In genomic region chr5:134224905-134225779, GRCh38 we compare ENCODE assay signal across 8 cellular contexts. TPM values are rescaled to one million over a fixed set of nuclear protein-coding genes. Genes with fewer than 3 reads are reported as not detected.
DNase-seq lines count a peak whose midpoint lies in the region; ATAC-seq and TF ChIP-seq lines count a peak whose summit lies in the region.

No MANE protein-coding gene starts in this region.

- ATAC-seq in GM19463 (IDR thresholded peaks at IDR 0.05; ENCODE audit: unreplicated experiment) (peak; percentile 28), Right ventricle myocardium superior (ENCODE audit: poor library complexity) (peak; percentile 50)

- H3K27ac ChIP-seq in parathyroid adenoma (peak overlapping the region; percentile 99), tibial artery (peak overlapping the region; percentile 99)

- no peaks in the 10 kb centered on the region for H3K27me3 Mint-ChIP-seq in activated naive CD8-positive, alpha-beta T cell treated with anti-CD3 and anti-CD28 coated beads for 36 hours

- DNase-seq in COR-L47 (lab: John Stamatoyannopoulos, UW) (peak; percentile 60), HK-2 (ENCODE audit: unreplicated experiment) (peak; percentile 53), SK-N-DZ (ENCODE audit: low spot score) (peak; percentile 79), Right ventricle myocardium superior (peak; percentile 72), tibial artery (peak; percentile 48 to 77)
- DNase-seq in activated naive CD8-positive, alpha-beta T cell treated with anti-CD3 and anti-CD28 coated beads for 36 hours, result peak; percentile 81

- peak overlapping the region; percentile 99 for H3K9ac ChIP-seq in parathyroid adenoma

- no peaks in the 10 kb centered on the region for H3K27me3 ChIP-seq in parathyroid adenoma (ENCODE audit: control insufficient read depth, insufficient read depth, low read length)
- H3K27me3 ChIP-seq in tibial artery, result no peaks in the 10 kb centered on the region

- H3K4me2 ChIP-seq in parathyroid adenoma (ENCODE audit: low read length), result peak overlapping the region; percentile 79

- intact Hi-C loops in Right ventricle myocardium superior (cut with DNase I) (no loop called here), tibial artery (cut with DNase I; ENCODE audit: low total_unique reads) (loop anchor here (10.0 kb wide), 1 partner anchor 300 kb away; the partner anchor contains the start of gene JADE2)

- H3K4me3 Mint-ChIP-seq in activated naive CD8-positive, alpha-beta T cell treated with anti-CD3 and anti-CD28 coated beads for 36 hours, result peak overlapping the region; percentile 97

- peak overlapping the region; percentile 93 for H2AFZ ChIP-seq in parathyroid adenoma

- peaks cover 45% of the 10 kb centered on the region for H3K4me1 Mint-ChIP-seq in activated naive CD8-positive, alpha-beta T cell treated with anti-CD3 and anti-CD28 coated beads for 36 hours

- peaks cover 48% of the 10 kb centered on the region for H3K36me3 Mint-ChIP-seq in activated naive CD8-positive, alpha-beta T cell treated with anti-CD3 and anti-CD28 coated beads for 36 hours

- H3K36me3 ChIP-seq in parathyroid adenoma (ENCODE audit: control insufficient read depth, insufficient read depth, low read length) (no peaks in the 10 kb centered on the region), tibial artery (peaks cover 0 to 8% (median 0%) of the 10 kb centered on the region in 3 donors)

- H3K27ac Mint-ChIP-seq in activated naive CD8-positive, alpha-beta T cell treated with anti-CD3 and anti-CD28 coated beads for 36 hours, result peak overlapping the region; percentile 98

- peaks cover 31% of the 10 kb centered on the region for H3K4me1 ChIP-seq in parathyroid adenoma
- peaks cover 0 to 54% (median 20%) of the 10 kb centered on the region in 4 donors for H3K4me1 ChIP-seq in tibial artery

- H3K4me3 ChIP-seq in parathyroid adenoma (ENCODE audit: low read depth, low read length) (peak overlapping the region; percentile 90), tibial artery (peak overlapping the region; percentile 93 to 94)

- H3K9me3 ChIP-seq in parathyroid adenoma (ENCODE audit: control insufficient read depth, low read length) (no peaks in the 10 kb centered on the region), tibial artery (no peaks in the 10 kb centered on the region)

- TF ChIP-seq CTCF in parathyroid adenoma (IDR thresholded peaks at IDR 0.05), result peak; percentile 51
- no peak for TF ChIP-seq CTCF in tibial artery (IDR thresholded peaks at IDR 0.05)

- no peaks in the 10 kb centered on the region for H3K9me3 Mint-ChIP-seq in activated naive CD8-positive, alpha-beta T cell treated with anti-CD3 and anti-CD28 coated beads for 36 hours

- H3K79me2 ChIP-seq in parathyroid adenoma, result peaks cover 45% of the 10 kb centered on the region

RNA-seq across cellular contexts. Expression of gene PPP2CA, which starts 0.7 kb away (rescaled TPM):
- polyA plus RNA-seq in SK-N-DZ (2014; cell fraction: cytosol; rRNA removed), result 150 and 162 TPM in 2 replicates
- 79.7 and 108 TPM in 2 replicates for polyA plus RNA-seq in SK-N-DZ (2014; cell fraction: nucleus; rRNA removed)
- 100 to 1,000 TPM; 183 to 193 TPM for total RNA-seq in activated naive CD8-positive, alpha-beta T cell treated with anti-CD3 and anti-CD28 coated beads for 36 hours
- total RNA-seq in Right ventricle myocardium superior, result 135 TPM

RNA-seq across cellular contexts. Expression of gene SKP1, which starts 48.4 kb away (rescaled TPM):
- 635 and 699 TPM in 2 replicates for polyA plus RNA-seq in SK-N-DZ (2014; cell fraction: cytosol; rRNA removed)
- 270 and 380 TPM in 2 replicates for polyA plus RNA-seq in SK-N-DZ (2014; cell fraction: nucleus; rRNA removed)
- total RNA-seq in activated naive CD8-positive, alpha-beta T cell treated with anti-CD3 and anti-CD28 coated beads for 36 hours, result 100 to 1,000 TPM; 253 to 260 TPM
- 424 TPM for total RNA-seq in Right ventricle myocardium superior

Comparison
In these comparisons a context has a peak if more than half of its experiments do, and no peak if none do; other contexts are left out.
1. Peak in every context shown above with its lines: DNase-seq, ATAC-seq, H3K4me3 ChIP-seq and H3K27ac ChIP-seq.